Comparison of ENCODE assay signal across 1 cellular context in the genomic region with DNA sequence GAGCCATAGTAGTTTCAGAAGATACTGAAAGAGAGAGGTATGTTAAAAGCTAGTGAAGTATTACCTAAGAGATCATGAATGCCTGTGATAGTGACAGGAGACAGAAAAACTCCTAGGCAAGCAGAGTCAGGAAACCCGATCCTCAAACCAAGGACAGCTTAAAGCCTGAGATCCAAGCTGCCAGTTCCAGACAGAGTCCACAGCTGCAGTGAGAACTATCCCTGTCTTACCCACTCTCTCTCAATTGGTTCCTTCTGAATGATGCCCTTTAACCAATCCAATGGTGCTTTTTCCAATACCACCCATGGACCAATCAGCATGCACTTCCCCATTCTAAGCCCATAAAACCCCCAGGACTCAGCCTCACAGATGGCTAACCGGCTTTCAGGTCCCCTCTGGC.
TF ChIP-seq lines count a peak whose summit lies in the region.

No MANE protein-coding gene starts in this region.

TF ChIP-seq in GM23338, 12 proteins besides CTCF, POLR2A, EP300 and RAD21 (continued from another document):
- TF ChIP-seq EZH2phosphoT487 (IDR thresholded peaks at IDR 0.05; ENCODE audit: unreplicated experiment), result no peak
